1 cellular context compared by ENCODE assay signal in the genomic region with DNA sequence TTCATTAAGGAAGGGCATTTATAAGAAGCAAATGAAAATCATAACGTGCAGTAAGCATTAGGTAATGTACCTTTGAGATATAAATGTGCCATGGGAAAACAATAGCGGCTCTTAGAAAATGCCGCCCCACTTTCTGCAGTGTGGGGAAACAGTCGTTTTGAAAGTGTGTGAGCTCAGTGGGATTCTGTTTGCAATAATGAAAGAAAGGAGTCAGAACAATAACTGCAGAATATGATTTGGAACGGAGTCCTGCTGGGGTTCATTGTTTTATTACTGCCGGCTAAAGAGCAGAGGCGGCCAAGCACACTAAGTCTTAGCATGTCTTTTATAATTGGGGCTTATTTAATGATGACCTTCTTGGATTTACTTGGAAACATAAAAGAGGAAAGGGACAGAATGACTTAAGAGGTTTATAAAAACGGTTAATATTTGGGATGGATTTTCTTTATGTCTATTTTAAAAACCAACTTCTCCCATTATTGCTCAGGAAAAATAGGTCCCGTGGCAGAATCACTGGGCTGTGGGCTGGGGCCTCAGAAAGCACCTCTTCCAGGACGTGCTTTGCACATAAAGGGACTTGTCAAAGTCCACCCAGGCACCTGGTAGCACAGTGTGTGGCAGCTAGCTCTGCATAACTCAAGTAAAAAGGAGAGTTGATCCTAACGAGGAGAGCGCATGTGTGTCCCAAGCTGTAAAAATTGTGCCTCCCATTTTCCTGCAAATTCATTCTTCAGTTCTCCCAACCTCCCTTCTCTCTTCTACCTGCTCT.
TF ChIP-seq lines count a peak whose summit lies in the region.

No MANE protein-coding gene starts in this region.

TF ChIP-seq in HEK293, 187 proteins besides CTCF, POLR2A, EP300 and RAD21 (continued from another document):
- TF ChIP-seq HIC1 (tag by site-specific recombination; IDR thresholded peaks at IDR 0.05) (no peak), ZNF223 (tag by site-specific recombination; IDR thresholded peaks at IDR 0.05) (no peak), ZNF654 (tag by site-specific recombination; IDR thresholded peaks at IDR 0.05; ENCODE audit: low read depth) (no peak), PRDM4 (tag by site-specific recombination; IDR thresholded peaks at IDR 0.05) (peak; percentile 71; the same call in 1 of the 2 replicates), TRIM28 (IDR thresholded peaks at IDR 0.05; ENCODE audit: borderline replicate concordance, low read length) (no peak), KLF8 (tag by site-specific recombination; IDR thresholded peaks at IDR 0.05) (no peak), ZIC2 (tag by site-specific recombination; IDR thresholded peaks at IDR 0.05) (0 out of 2 replicates have a peak, but pooled peaks have one; percentile 13), HOXC10 (CRISPR knock-in tag; IDR thresholded peaks at IDR 0.05) (no peak), ZNF302 (tag by site-specific recombination; IDR thresholded peaks at IDR 0.05; ENCODE audit: low read depth) (no peak)
- TF ChIP-seq, protein P1, sequence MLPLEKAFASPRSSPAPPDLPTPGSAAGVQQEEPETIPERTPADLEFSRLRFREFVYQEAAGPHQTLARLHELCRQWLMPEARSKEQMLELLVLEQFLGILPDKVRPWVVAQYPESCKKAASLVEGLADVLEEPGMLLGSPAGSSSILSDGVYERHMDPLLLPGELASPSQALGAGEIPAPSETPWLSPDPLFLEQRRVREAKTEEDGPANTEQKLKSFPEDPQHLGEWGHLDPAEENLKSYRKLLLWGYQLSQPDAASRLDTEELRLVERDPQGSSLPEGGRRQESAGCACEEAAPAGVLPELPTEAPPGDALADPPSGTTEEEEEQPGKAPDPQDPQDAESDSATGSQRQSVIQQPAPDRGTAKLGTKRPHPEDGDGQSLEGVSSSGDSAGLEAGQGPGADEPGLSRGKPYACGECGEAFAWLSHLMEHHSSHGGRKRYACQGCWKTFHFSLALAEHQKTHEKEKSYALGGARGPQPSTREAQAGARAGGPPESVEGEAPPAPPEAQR (tag by site-specific recombination; IDR thresholded peaks at IDR 0.05): no peak
